19 cellular contexts compared by ENCODE assay signal in the genomic region with DNA sequence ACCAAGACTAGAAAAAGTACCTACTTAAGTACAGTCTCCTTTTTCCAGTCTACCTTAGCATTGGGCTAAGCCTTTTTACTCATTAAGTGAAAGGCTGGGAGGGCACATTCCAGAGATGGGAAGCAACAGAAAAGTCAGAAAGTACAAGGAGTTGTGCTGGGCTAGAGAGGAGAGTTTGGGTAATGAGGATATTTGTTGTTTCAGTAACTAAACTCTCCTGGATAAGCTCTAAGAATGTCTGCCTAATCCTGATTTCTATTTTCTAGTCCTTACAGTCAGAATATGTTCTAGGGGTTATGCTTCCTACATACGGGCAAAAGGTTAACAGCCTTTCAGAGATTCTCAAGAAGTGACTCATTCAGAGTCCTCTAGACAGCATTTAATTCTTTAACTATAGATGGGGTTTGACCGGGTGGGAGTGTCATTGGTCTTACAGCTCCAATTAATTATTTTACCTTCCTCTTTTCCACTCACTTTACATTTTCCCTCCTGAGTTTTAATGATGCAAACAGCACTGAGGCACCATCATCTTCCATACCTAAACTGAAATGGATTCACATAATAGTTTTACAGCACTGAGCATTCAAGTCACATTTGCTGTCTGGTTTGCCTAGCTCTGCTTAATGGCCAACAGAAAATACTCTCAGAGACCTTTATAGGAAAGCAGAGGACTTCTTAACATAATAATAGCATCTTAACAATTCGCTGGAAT. TPM values are rescaled to one million over a fixed set of nuclear protein-coding genes. Genes with fewer than 3 reads are reported as not detected.
DNase-seq lines count a peak whose midpoint lies in the region; ATAC-seq, FAIRE-seq and TF ChIP-seq lines count a peak whose summit lies in the region.
"Had no signal": no experiment of that assay in that cellular context is flagged by ENCODE, and none has a peak within 500 bp of the region (broad histone marks: within the 10 kb centered on the region; RNA-seq: fewer than 3 reads in every experiment).

No MANE protein-coding gene starts in this region.

- BruUV-seq in PC-9 (replicated peaks; lab: Mats Ljungman, UMichigan) (no TSS peak), endothelial cell of umbilical vein (replicated peaks; lab: Mats Ljungman, UMichigan) (no TSS peak)

- TF ChIP-seq POLR2A in endothelial cell of umbilical vein (IDR thresholded peaks at IDR 0.05; ENCODE audit: low read depth, low read length): no peak
- TF ChIP-seq POLR2A in body of pancreas (IDR thresholded peaks at IDR 0.05): no peak

- peaks cover 9% of the 10 kb centered on the region; the same call in 1 of the 2 replicates for H3K9me3 ChIP-seq in PC-9 (ENCODE audit: insufficient read depth, low read depth)
- no peaks in the 10 kb centered on the region for H3K9me3 ChIP-seq in endothelial cell of umbilical vein (replicated peaks; ENCODE audit: control insufficient read depth, insufficient read depth, low read length)
- H3K9me3 ChIP-seq in lower lobe of right lung: no peaks in the 10 kb centered on the region
- H3K9me3 ChIP-seq in right atrium auricular region: no peaks in the 10 kb centered on the region
- H3K9me3 ChIP-seq in body of pancreas: no peaks in the 10 kb centered on the region
- no peaks in the 10 kb centered on the region for H3K9me3 ChIP-seq in CD4-positive, alpha-beta T cell (ENCODE audit: control insufficient read depth, low read length)
- H3K9me3 ChIP-seq: colonic mucosa, Peyer's patch, uterus had no signal

- H3K27me3 Mint-ChIP-seq in CD4-positive, alpha-beta T cell: peaks cover 4% of the 10 kb centered on the region
- H3K27me3 Mint-ChIP-seq: activated naive CD8-positive, alpha-beta T cell treated with anti-CD3 and anti-CD28 coated beads for 36 hours; CD4-positive, CD25-positive, alpha-beta regulatory T cell had no signal

- H3K4me1 ChIP-seq in PC-9 (replicated peaks; ENCODE audit: insufficient read depth) (peaks cover 51% of the 10 kb centered on the region), endothelial cell of umbilical vein (ENCODE audit: control insufficient read depth, extremely low read depth, insufficient read depth, low read length) (no peaks in the 10 kb centered on the region), lower lobe of right lung (no peaks in the 10 kb centered on the region), right atrium auricular region (no peaks in the 10 kb centered on the region), body of pancreas (no peaks in the 10 kb centered on the region)
- H3K4me1 ChIP-seq: colonic mucosa, Peyer's patch, uterus had no signal

- H3K9me3 Mint-ChIP-seq in CD4-positive, alpha-beta T cell: no peaks in the 10 kb centered on the region
- H3K9me3 Mint-ChIP-seq: activated naive CD8-positive, alpha-beta T cell treated with anti-CD3 and anti-CD28 coated beads for 36 hours; CD4-positive, CD25-positive, alpha-beta regulatory T cell; stimulated activated effector memory CD8-positive, alpha-beta T cell treated with anti-CD3 and anti-CD28 coated beads, Interleukin-12 subunit alpha, Interleukin-12 subunit beta, amount 100 ng/mL, for 72 hours had no signal

- no peak overlapping the region for H3K27ac Mint-ChIP-seq in CD4-positive, alpha-beta T cell
- H3K27ac Mint-ChIP-seq: activated naive CD8-positive, alpha-beta T cell treated with anti-CD3 and anti-CD28 coated beads for 36 hours; CD4-positive, CD25-positive, alpha-beta regulatory T cell; stimulated activated effector memory CD8-positive, alpha-beta T cell treated with anti-CD3 and anti-CD28 coated beads, Interleukin-12 subunit alpha, Interleukin-12 subunit beta, amount 100 ng/mL, for 72 hours had no signal

- peak; percentile 3 to 81 for DNase-seq in PC-9
- peak; percentile 6 for DNase-seq in endothelial cell of umbilical vein (ENCODE audit: low read depth, low spot score)
- no peak for DNase-seq in lower lobe of right lung
- DNase-seq in right atrium auricular region (ENCODE audit: low spot score): no peak
- no peak for DNase-seq in body of pancreas
- no peak for DNase-seq in NCI-H1930 (lab: John Stamatoyannopoulos, UW)
- DNase-seq in CD4-positive, alpha-beta T cell: no peak
- DNase-seq: activated CD4-positive, CD25-positive, alpha-beta regulatory T cell; activated naive CD8-positive, alpha-beta T cell treated with anti-CD3 and anti-CD28 coated beads for 36 hours; CD4-positive, CD25-positive, alpha-beta regulatory T cell; colonic mucosa; GF-D8; NCI-H510A treated with DMSO at 0.1 percent for 48 hours; Peyer's patch; retina; stimulated activated CD4-positive, alpha-beta T cell treated with anti-CD3 and anti-CD28 coated beads, Interleukin-4, amount 100 ng/mL, for 24 hours; T-helper 1 cell; uterus had no signal

- peak overlapping the region; percentile 72 for H3K4me2 ChIP-seq in PC-9
- no peak overlapping the region for H3K4me2 ChIP-seq in endothelial cell of umbilical vein (ENCODE audit: insufficient read depth, low read length)

- H3K9ac ChIP-seq in endothelial cell of umbilical vein (replicated peaks; ENCODE audit: extremely low read depth, insufficient read depth, low read length): no peak overlapping the region

- H3K27ac ChIP-seq in PC-9: peak overlapping the region; percentile 78
- H3K27ac ChIP-seq in endothelial cell of umbilical vein (ENCODE audit: insufficient read depth, low read depth, low read length): no peak overlapping the region
- no peak overlapping the region for H3K27ac ChIP-seq in lower lobe of right lung
- no peak overlapping the region for H3K27ac ChIP-seq in right atrium auricular region
- H3K27ac ChIP-seq in body of pancreas: no peak overlapping the region
- no peak overlapping the region for H3K27ac ChIP-seq in CD4-positive, alpha-beta T cell (ENCODE audit: low read depth, low read length)
- H3K27ac ChIP-seq: colonic mucosa, Peyer's patch, uterus had no signal

- CTCF ChIA-PET in PC-9 (lab: Charles Lee) (no interaction called here), endothelial cell of umbilical vein (lab: Charles Lee) (no interaction called here)
- CTCF ChIA-PET in CD4-positive, alpha-beta T cell (lab: Charles Lee): no interaction called here

- intact Hi-C loops in PC-9 (cut with micrococcal nuclease; ENCODE audit: unreplicated experiment): no loop called here
- intact Hi-C loops in endothelial cell of umbilical vein (cut with micrococcal nuclease): no loop called here
- intact Hi-C loops in lower lobe of right lung (cut with DNase I): no loop called here
- intact Hi-C loops in body of pancreas (cut with DNase I): no loop called here
- intact Hi-C loops in CD4-positive, alpha-beta T cell (cut with DNase I, micrococcal nuclease): no loop called here

- H3K36me3 ChIP-seq in PC-9 (ENCODE audit: low read depth) (no peaks in the 10 kb centered on the region), endothelial cell of umbilical vein (ENCODE audit: control insufficient read depth in 2 of 2, extremely low read depth in 1 of 2, insufficient read depth in 2 of 2, low read length in 2 of 2) (no peaks in the 10 kb centered on the region), lower lobe of right lung (no peaks in the 10 kb centered on the region), right atrium auricular region (no peaks in the 10 kb centered on the region), body of pancreas (replicated peaks in 1 of 2; ENCODE audit: insufficient read depth in 1 of 2, low read depth in 2 of 2) (no peaks in the 10 kb centered on the region)
- H3K36me3 ChIP-seq: colonic mucosa, Peyer's patch, uterus had no signal

- H3K4me3 ChIP-seq in PC-9 (peak overlapping the region; percentile 22; the same call in 1 of the 2 replicates), endothelial cell of umbilical vein (replicated peaks in 1 of 3; ENCODE audit: insufficient read depth in 1 of 3, low read depth in 1 of 3, low read length in 3 of 3) (no peak overlapping the region), lower lobe of right lung (no peak overlapping the region), right atrium auricular region (no peak overlapping the region), body of pancreas (no peak overlapping the region)
- H3K4me3 ChIP-seq: colonic mucosa, Peyer's patch, uterus had no signal

- no peak for TF ChIP-seq CTCF in PC-9 (conservative IDR thresholded peaks at IDR 0.05)
- TF ChIP-seq CTCF in endothelial cell of umbilical vein (IDR thresholded peaks at IDR 0.05; ENCODE audit: extremely low read depth in 1 of 2, insufficient read depth in 1 of 2, low read depth in 1 of 2, low read length in 2 of 2): no peak
- no peak for TF ChIP-seq CTCF in lower lobe of right lung (IDR thresholded peaks at IDR 0.05)
- TF ChIP-seq CTCF in right atrium auricular region (IDR thresholded peaks at IDR 0.05): no peak
- no peak for TF ChIP-seq CTCF in body of pancreas (IDR thresholded peaks at IDR 0.05)
- TF ChIP-seq CTCF in CD4-positive, alpha-beta T cell (IDR thresholded peaks at IDR 0.05): no peak

- H3K79me2 ChIP-seq in PC-9 (ENCODE audit: low read depth) (no peaks in the 10 kb centered on the region), endothelial cell of umbilical vein (ENCODE audit: control insufficient read depth, insufficient read depth, low read length) (no peaks in the 10 kb centered on the region)

- H3K27me3 ChIP-seq in PC-9 (ENCODE audit: insufficient read depth, low read depth) (no peaks in the 10 kb centered on the region), endothelial cell of umbilical vein (ENCODE audit: control insufficient read depth in 2 of 2, insufficient read depth in 2 of 2, low read length in 2 of 2) (no peaks in the 10 kb centered on the region), lower lobe of right lung (ENCODE audit: low read depth) (no peaks in the 10 kb centered on the region), right atrium auricular region (no peaks in the 10 kb centered on the region), body of pancreas (no peaks in the 10 kb centered on the region)
- H3K27me3 ChIP-seq in CD4-positive, alpha-beta T cell (ENCODE audit: control insufficient read depth, insufficient read depth, low read length): no peaks in the 10 kb centered on the region
- H3K27me3 ChIP-seq: colonic mucosa, Peyer's patch had no signal

- no peaks in the 10 kb centered on the region for H3K36me3 Mint-ChIP-seq in CD4-positive, alpha-beta T cell (ENCODE audit: low read depth)
- H3K36me3 Mint-ChIP-seq: activated naive CD8-positive, alpha-beta T cell treated with anti-CD3 and anti-CD28 coated beads for 36 hours; CD4-positive, CD25-positive, alpha-beta regulatory T cell; stimulated activated effector memory CD8-positive, alpha-beta T cell treated with anti-CD3 and anti-CD28 coated beads, Interleukin-12 subunit alpha, Interleukin-12 subunit beta, amount 100 ng/mL, for 72 hours had no signal

- H3K4me1 Mint-ChIP-seq in CD4-positive, alpha-beta T cell (ENCODE audit: low read depth): no peaks in the 10 kb centered on the region
- H3K4me1 Mint-ChIP-seq: activated naive CD8-positive, alpha-beta T cell treated with anti-CD3 and anti-CD28 coated beads for 36 hours; CD4-positive, CD25-positive, alpha-beta regulatory T cell; stimulated activated effector memory CD8-positive, alpha-beta T cell treated with anti-CD3 and anti-CD28 coated beads, Interleukin-12 subunit alpha, Interleukin-12 subunit beta, amount 100 ng/mL, for 72 hours had no signal

- H3K9me1 ChIP-seq in endothelial cell of umbilical vein (replicated peaks; ENCODE audit: control insufficient read depth, extremely low read depth, insufficient read depth, low read length): no peaks in the 10 kb centered on the region

- POLR2A ChIA-PET in PC-9 (lab: Charles Lee; ENCODE audit: unreplicated experiment): no interaction called here
- POLR2A ChIA-PET in endothelial cell of umbilical vein (lab: Charles Lee): no interaction called here
- POLR2A ChIA-PET in CD4-positive, alpha-beta T cell (lab: Charles Lee): no interaction called here

- peak; percentile 79 to 85 for ATAC-seq in lower lobe of right lung
- no peak for ATAC-seq in body of pancreas
- no peak for ATAC-seq in CD4-positive, alpha-beta T cell (ENCODE audit: poor library complexity)
- ATAC-seq: stimulated activated effector memory CD8-positive, alpha-beta T cell treated with anti-CD3 and anti-CD28 coated beads, Interleukin-12 subunit alpha, Interleukin-12 subunit beta, amount 100 ng/mL, for 72 hours had no signal

- no peak overlapping the region for H3K4me3 Mint-ChIP-seq in CD4-positive, alpha-beta T cell
- H3K4me3 Mint-ChIP-seq: activated naive CD8-positive, alpha-beta T cell treated with anti-CD3 and anti-CD28 coated beads for 36 hours; stimulated activated effector memory CD8-positive, alpha-beta T cell treated with anti-CD3 and anti-CD28 coated beads, Interleukin-12 subunit alpha, Interleukin-12 subunit beta, amount 100 ng/mL, for 72 hours had no signal

- H3F3A ChIP-seq in PC-9 (ENCODE audit: insufficient read depth, low read depth): peaks cover 30% of the 10 kb centered on the region

- H4K20me1 ChIP-seq in PC-9 (ENCODE audit: insufficient read depth) (no peaks in the 10 kb centered on the region), endothelial cell of umbilical vein (replicated peaks; ENCODE audit: control insufficient read depth, extremely low read depth, insufficient read depth, low read length) (no peaks in the 10 kb centered on the region)

- WGBS in body of pancreas, 2 donors: 63 to 70% methylated on average over 3 of the region's 3 CpGs

- no peaks in the 10 kb centered on the region for H3K9me2 ChIP-seq in PC-9 (ENCODE audit: insufficient read depth)

- FAIRE-seq in endothelial cell of umbilical vein (lab: Jason Lieb, UNC): peak; percentile 50

- peak overlapping the region; percentile 54; the same call in 1 of the 2 replicates for H2AFZ ChIP-seq in PC-9
- no peak overlapping the region for H2AFZ ChIP-seq in endothelial cell of umbilical vein (ENCODE audit: low read depth, low read length)

- dilution Hi-C loops in endothelial cell of umbilical vein (cut with MboI; ENCODE audit: extremely low pct_ligation_motif_present, low sequenced_read_pairs): no loop called here

RNA-seq across cellular contexts. Expression of a gene that starts 42.9 kb away (rescaled TPM):
- total RNA-seq in PC-9 (2021) (not detected in 2 replicates), endothelial cell of umbilical vein (not detected in 2 replicates), lower lobe of right lung (not detected), right atrium auricular region (not detected), body of pancreas (not detected)
- not detected in 2 replicates for polyA plus RNA-seq in endothelial cell of umbilical vein
- polyA plus RNA-seq in endothelial cell of umbilical vein (2011; cell fraction: cytosol; rRNA removed): not detected in 2 replicates
- not detected in 2 replicates for polyA plus RNA-seq in endothelial cell of umbilical vein (2011; cell fraction: nucleus; rRNA removed)
- not detected in 2 replicates for polyA plus RNA-seq in endothelial cell of umbilical vein (2012)
- not detected in 2 replicates for polyA minus RNA-seq in endothelial cell of umbilical vein
- polyA minus RNA-seq in endothelial cell of umbilical vein (2011; cell fraction: cytosol; rRNA and poly(A)+ RNA removed): not detected
- polyA minus RNA-seq in endothelial cell of umbilical vein (2011; cell fraction: nucleus; rRNA and poly(A)+ RNA removed): not detected in 2 replicates
- not detected for total RNA-seq in CD4-positive, alpha-beta T cell
- total RNA-seq: activated naive CD8-positive, alpha-beta T cell treated with anti-CD3 and anti-CD28 coated beads for 36 hours; CD4-positive, CD25-positive, alpha-beta regulatory T cell; colonic mucosa; Peyer's patch; uterus had no signal
- polyA plus RNA-seq: CD4-positive, CD25-positive, alpha-beta regulatory T cell had no signal

Comparison
In these comparisons a context has a peak if more than half of its experiments do, and no peak if none do; other contexts are left out.
1. DNase-seq: peak in PC-9 (2 of 2) and endothelial cell of umbilical vein (single experiment); none in lower lobe of right lung (single experiment), right atrium auricular region (single experiment), body of pancreas (0 of 4), NCI-H1930 (0 of 2) and CD4-positive, alpha-beta T cell (0 of 10).
2. ATAC-seq: peak in lower lobe of right lung (2 of 2); none in body of pancreas (single experiment) and CD4-positive, alpha-beta T cell (single experiment).